Comparison of ENCODE assay signal across 2 cellular contexts in genomic region chr11:76714493-76714892, GRCh38.
TF ChIP-seq lines count a peak whose summit lies in the region.

No MANE protein-coding gene starts in this region.

TF ChIP-seq in GM23338, 12 proteins besides CTCF, POLR2A, EP300 and RAD21 (continued from another document):
- TF ChIP-seq ZNF462 (CRISPR knock-in tag; IDR thresholded peaks at IDR 0.05) (no peak), ZNF114 (CRISPR knock-in tag; IDR thresholded peaks at IDR 0.05) (no peak)
TF ChIP-seq in GM23338: peak in this region for 0.

TF ChIP-seq in K562, 482 proteins besides CTCF, POLR2A, EP300 and RAD21 (continued from another document):
- TF ChIP-seq ZNF77 (CRISPR knock-in tag; IDR thresholded peaks at IDR 0.05) (no peak), KLF1 (tag; IDR thresholded peaks at IDR 0.05) (no peak), ATF1 (CRISPR knock-in tag; IDR thresholded peaks at IDR 0.05) (no peak), ATF1 (tag; IDR thresholded peaks at IDR 0.05) (0 out of 2 replicates have a peak, but pooled peaks have one; percentile 17), KLF16 (IDR thresholded peaks at IDR 0.05) (no peak), CREB3L1 (IDR thresholded peaks at IDR 0.05; ENCODE audit: borderline replicate concordance, low read depth) (peak; percentile 48; the same call in 1 of the 2 replicates), CREM (IDR thresholded peaks at IDR 0.05; ENCODE audit: low read depth) (peak; percentile 46), ZNF134 (CRISPR knock-in tag; conservative IDR thresholded peaks at IDR 0.05) (no peak)
